In the genomic region with DNA sequence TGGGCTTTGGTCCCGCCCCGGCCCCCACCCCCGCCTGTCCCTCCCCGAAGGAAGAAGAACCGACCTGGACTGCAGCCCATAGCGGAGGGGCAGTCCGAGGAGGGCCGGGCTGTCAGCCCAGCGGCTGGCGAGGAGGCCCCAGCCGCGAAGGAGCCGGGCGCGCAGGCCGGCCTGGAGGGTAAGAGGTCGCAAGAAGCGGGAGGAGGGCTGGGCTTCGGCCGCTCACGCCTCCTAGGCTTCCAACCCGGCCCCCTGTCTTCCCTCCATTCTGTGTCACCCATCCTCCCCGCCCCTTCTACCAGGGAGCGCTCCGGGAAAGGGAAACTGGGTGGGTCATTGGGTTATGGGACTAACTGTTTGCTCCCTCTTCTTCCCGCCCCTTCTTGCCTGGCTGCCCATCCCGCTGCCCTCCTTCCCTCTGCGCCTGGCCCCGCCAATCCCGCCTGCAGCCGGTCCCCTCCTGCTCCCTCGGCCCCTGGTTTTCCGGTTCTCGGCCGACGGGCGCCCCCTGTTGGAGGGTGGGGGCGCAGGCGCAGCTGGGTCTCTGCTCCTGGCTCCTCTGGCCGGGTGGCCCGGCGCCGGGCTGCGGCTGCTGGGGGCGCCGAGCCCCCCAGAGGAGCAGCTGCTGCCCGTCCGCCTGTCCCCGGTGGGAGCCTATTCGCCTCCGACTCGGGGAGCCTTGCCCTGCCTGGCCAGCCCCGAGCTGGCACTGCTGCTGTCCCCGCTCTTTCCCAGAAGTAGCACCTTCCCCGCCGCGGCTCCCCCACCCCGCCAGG, we compare ENCODE assay signal across 8 cellular contexts. TPM values are rescaled to one million over a fixed set of nuclear protein-coding genes. Genes with fewer than 3 reads are reported as not detected.
DNase-seq lines count a peak whose midpoint lies in the region; ATAC-seq and TF ChIP-seq lines count a peak whose summit lies in the region.

No MANE protein-coding gene starts in this region.

- peak overlapping the region; percentile 72 for H3K4me3 ChIP-seq in choroid plexus epithelial cell (ENCODE audit: low read depth, low read length)

- peak; percentile 77 for TF ChIP-seq CTCF in choroid plexus epithelial cell (conservative IDR thresholded peaks at IDR 0.05; ENCODE audit: low read depth, low read length)

- ATAC-seq in GM18511 (IDR thresholded peaks at IDR 0.05; ENCODE audit: unreplicated experiment) = peak; percentile 55
- peak; percentile 48 for ATAC-seq in HG03354 (IDR thresholded peaks at IDR 0.05; ENCODE audit: poor library complexity, severe bottlenecking, unreplicated experiment)

- DNase-seq in A172 (ENCODE audit: low spot score) (peak; percentile 98), NCI-H460 (ENCODE audit: extremely low read depth, low read depth) (peak; percentile 88), choroid plexus epithelial cell (ENCODE audit: low read depth) (peak; percentile 92), kidney tubule cell (ENCODE audit: low spot score) (peak; percentile 96)
- peak; percentile 81 to 88 for DNase-seq in activated CD4-positive, alpha-beta T cell treated with anti-CD3 and anti-CD28 coated beads for 4 hours
- peak; percentile 91 for DNase-seq in stimulated activated CD4-positive, alpha-beta T cell treated with anti-CD3 and anti-CD28 coated beads, Interleukin-15, amount 100 ng/mL, for 24 hours

RNA-seq across cellular contexts. Expression of a gene that starts 2.4 kb away (rescaled TPM):
- total RNA-seq in A172 (2014; rRNA removed; shearing (Covaris generic)) = 47.0 and 48.2 TPM in 2 replicates
- total RNA-seq in NCI-H460 (2014; rRNA removed; shearing (Covaris generic)) = 80.4 and 86.6 TPM in 2 replicates
- 181 and 189 TPM in 2 replicates for polyA plus RNA-seq in NCI-H460 (2014; cell fraction: nucleus; rRNA removed)

RNA-seq across cellular contexts. Expression of a gene that starts 14.5 kb away (rescaled TPM):
- total RNA-seq in A172 (2014; rRNA removed; shearing (Covaris generic)) = 304 and 375 TPM in 2 replicates
- total RNA-seq in NCI-H460 (2014; rRNA removed; shearing (Covaris generic)) = 124 and 142 TPM in 2 replicates
- 253 and 294 TPM in 2 replicates for polyA plus RNA-seq in NCI-H460 (2014; cell fraction: nucleus; rRNA removed)

RNA-seq across cellular contexts. Expression of a gene that starts 21.9 kb away (rescaled TPM):
- not detected in 2 replicates for total RNA-seq in A172 (2014; rRNA removed; shearing (Covaris generic))
- not detected in 2 replicates for total RNA-seq in NCI-H460 (2014; rRNA removed; shearing (Covaris generic))
- polyA plus RNA-seq in NCI-H460 (2014; cell fraction: nucleus; rRNA removed) = not detected in 2 replicates

RNA-seq across cellular contexts. Expression of a gene that starts 45.9 kb away (rescaled TPM):
- total RNA-seq in A172 (2014; rRNA removed; shearing (Covaris generic)) = 0.98 and 1.0 TPM in 2 replicates
- total RNA-seq in NCI-H460 (2014; rRNA removed; shearing (Covaris generic)) = 1.4 and 1.6 TPM in 2 replicates
- polyA plus RNA-seq in NCI-H460 (2014; cell fraction: nucleus; rRNA removed) = 14.3 and 18.5 TPM in 2 replicates

RNA-seq across cellular contexts. Expression of a gene that starts 49.8 kb away (rescaled TPM):
- total RNA-seq in A172 (2014; rRNA removed; shearing (Covaris generic)) = 13.9 and 21.6 TPM in 2 replicates
- total RNA-seq in NCI-H460 (2014; rRNA removed; shearing (Covaris generic)) = 37.3 and 48.3 TPM in 2 replicates
- 258 and 290 TPM in 2 replicates for polyA plus RNA-seq in NCI-H460 (2014; cell fraction: nucleus; rRNA removed)

Comparison
In these comparisons a context has a peak if more than half of its experiments do, and no peak if none do; other contexts are left out.
1. Peak in every context shown above with its lines: DNase-seq, ATAC-seq and H3K4me3 ChIP-seq.